In genomic region chr17:37392024-37392590, GRCh38 we compare ENCODE assay signal across 10 cellular contexts. TPM values are rescaled to one million over a fixed set of nuclear protein-coding genes. Genes with fewer than 3 reads are reported as not detected.
DNase-seq lines count a peak whose midpoint lies in the region; ATAC-seq, FAIRE-seq and TF ChIP-seq lines count a peak whose summit lies in the region.
"Had no signal": no experiment of that assay in that cellular context is flagged by ENCODE, and none has a peak within 500 bp of the region (broad histone marks: within the 10 kb centered on the region; RNA-seq: fewer than 3 reads in every experiment).

No MANE protein-coding gene starts in this region.

- TF ChIP-seq CTCF in GM10248 (IDR thresholded peaks at IDR 0.05; ENCODE audit: control extremely low read depth, extremely low read depth, low read depth, missing control alignments): no peak
- no peak for TF ChIP-seq CTCF in bronchial epithelial cell (IDR thresholded peaks at IDR 0.05; ENCODE audit: insufficient read depth, low read length, severe bottlenecking)
- TF ChIP-seq CTCF in osteocyte (IDR thresholded peaks at IDR 0.05): no peak

- CTCF ChIA-PET in GM10248 (lab: Yijun Ruan, JAX): interaction anchor here (0.9 to 11.7 kb wide), 6 partner anchors 9 to 765 kb away, joined by 3 to 143 read pairs (median 4); partner anchors contain the start of gene C17orf78

- H3K36me3 Mint-ChIP-seq in osteocyte (ENCODE audit: unreplicated experiment): no peaks in the 10 kb centered on the region

- peak overlapping the region; percentile 26 for H3K4me3 Mint-ChIP-seq in osteocyte (ENCODE audit: unreplicated experiment)
- H3K4me3 Mint-ChIP-seq: central memory CD8-positive, alpha-beta T cell had no signal

- ATAC-seq in GM18873 (IDR thresholded peaks at IDR 0.05; ENCODE audit: low FRiP score, unreplicated experiment): no peak
- ATAC-seq in GM21528 (IDR thresholded peaks at IDR 0.05; ENCODE audit: low FRiP score, unreplicated experiment): no peak
- ATAC-seq in HG02588 (IDR thresholded peaks at IDR 0.05; ENCODE audit: unreplicated experiment): no peak

- POLR2A ChIA-PET in GM10248 (lab: Yijun Ruan, JAX): interaction anchor here (0.6 to 0.8 kb wide), 2 partner anchors 15 to 22 kb away, joined by 3 to 5 read pairs; no protein-coding TSS in a partner anchor

- H3K36me3 ChIP-seq in bronchial epithelial cell (ENCODE audit: control insufficient read depth, insufficient read depth, low read length): no peaks in the 10 kb centered on the region

- peaks cover 34% of the 10 kb centered on the region for H3K4me1 Mint-ChIP-seq in osteocyte (ENCODE audit: unreplicated experiment)

- H3K27ac Mint-ChIP-seq in osteocyte (ENCODE audit: unreplicated experiment): peak overlapping the region; percentile 64

- FAIRE-seq in bronchial epithelial cell (lab: Jason Lieb, UNC): no peak

- intact Hi-C loops in posterior cingulate gyrus (cut with DNase I): no loop called here

- H3K4me3 ChIP-seq in bronchial epithelial cell (ENCODE audit: low read depth, low read length): no peak overlapping the region

- H3K27me3 Mint-ChIP-seq in osteocyte (ENCODE audit: unreplicated experiment): no peaks in the 10 kb centered on the region
- H3K27me3 Mint-ChIP-seq: central memory CD8-positive, alpha-beta T cell had no signal

- DNase-seq in GM10248 (ENCODE audit: extremely low spot score): peak; percentile 62
- DNase-seq in HPDE6-E6E7 (ENCODE audit: extremely low spot score): peak; percentile 7
- peak; percentile 42 for DNase-seq in bronchial epithelial cell (ENCODE audit: low read depth)
- DNase-seq in osteocyte (ENCODE audit: extremely low spot score, unreplicated experiment): no peak
- DNase-seq in posterior cingulate gyrus: no peak
- DNase-seq: midbrain had no signal

- no peaks in the 10 kb centered on the region for H3K27me3 ChIP-seq in bronchial epithelial cell (ENCODE audit: control insufficient read depth, insufficient read depth, low read length)

- no peaks in the 10 kb centered on the region for H3K9me3 Mint-ChIP-seq in osteocyte (ENCODE audit: unreplicated experiment)
- H3K9me3 Mint-ChIP-seq: central memory CD8-positive, alpha-beta T cell had no signal

RNA-seq across cellular contexts. Expression of gene ACACA, which starts 14.5 kb away (rescaled TPM):
- 44.8 and 59.5 TPM in 2 replicates for total RNA-seq in bronchial epithelial cell
- 63.5 and 63.8 TPM in 2 replicates for total RNA-seq in osteocyte

RNA-seq across cellular contexts. Expression of gene TADA2A, which starts 14.6 kb away (rescaled TPM):
- 15.8 and 17.3 TPM in 2 replicates for total RNA-seq in bronchial epithelial cell
- total RNA-seq in osteocyte: 20.2 and 20.4 TPM in 2 replicates

RNA-seq across cellular contexts. Expression of gene C17orf78, which starts 16.3 kb away (rescaled TPM):
- not detected in 2 replicates for total RNA-seq in bronchial epithelial cell
- total RNA-seq in osteocyte: not detected in 2 replicates

Comparison
In these comparisons a context has a peak if more than half of its experiments do, and no peak if none do; other contexts are left out.
1. DNase-seq: peak in GM10248 (single experiment), HPDE6-E6E7 (single experiment) and bronchial epithelial cell (single experiment); none in osteocyte (single experiment) and posterior cingulate gyrus (0 of 10).